ENCODE assay signal across 26 cellular contexts in genomic region chr16:66810391-66810790, GRCh38. TPM values are rescaled to one million over a fixed set of nuclear protein-coding genes. Genes with fewer than 3 reads are reported as not detected.
DNase-seq lines count a peak whose midpoint lies in the region; ATAC-seq, FAIRE-seq and TF ChIP-seq lines count a peak whose summit lies in the region.
"Had no signal": no experiment of that assay in that cellular context is flagged by ENCODE, and none has a peak within 500 bp of the region (broad histone marks: within the 10 kb centered on the region; RNA-seq: fewer than 3 reads in every experiment).

No MANE protein-coding gene starts in this region.

- peak; percentile 14 for DNase-seq in NCI-H82 (lab: John Stamatoyannopoulos, UW)
- no peak for DNase-seq in NCI-H82 treated with DMSO at 0.1 percent for 48 hours (lab: John Stamatoyannopoulos, UW; ENCODE audit: unreplicated experiment)
- no peak for DNase-seq in HepG2 (ENCODE audit: low spot score)
- DNase-seq in right lobe of liver: no peak
- peak; percentile 18 to 61 for DNase-seq in foreskin keratinocyte
- DNase-seq in HCEC 1CT: no peak
- DNase-seq in GM03348 (ENCODE audit: low spot score): no peak
- DNase-seq: CD4-positive, alpha-beta T cell; DMS153; GDM1; H9; Kasumi-1; MM.1S; NCI-H1092; NCI-H1436 treated with DMSO at 0.1 percent for 48 hours; NCI-H2029 treated with DMSO at 0.1 percent for 48 hours; NCI-H510A; NCI-H748 treated with DMSO at 0.1 percent for 48 hours; PC-3; RPMI8226 had no signal

- no peaks in the 10 kb centered on the region for H3K79me2 ChIP-seq in HepG2 (ENCODE audit: insufficient read depth, low read length)

- ATAC-seq in HepG2 (peak; percentile 51; the same call in 2 of the 3 replicates), right lobe of liver (no peak), foreskin keratinocyte (peak; percentile 64)
- ATAC-seq: PC-3 had no signal

- intact Hi-C loops in HepG2 (cut with micrococcal nuclease; ENCODE audit: unreplicated experiment) (no loop called here), right lobe of liver (cut with DNase I) (no loop called here)

- TF ChIP-seq CTCF in HepG2 (CRISPR knock-in tag; IDR thresholded peaks at IDR 0.05): no peak
- no peak for TF ChIP-seq CTCF in right lobe of liver (IDR thresholded peaks at IDR 0.05)
- peak; percentile 18 for TF ChIP-seq CTCF in foreskin keratinocyte (conservative IDR thresholded peaks at IDR 0.05)

- TF ChIP-seq POLR2A in HepG2 (IDR thresholded peaks at IDR 0.05; ENCODE audit: insufficient read depth in 1 of 2, low read depth in 2 of 2, low read length in 2 of 2) (no peak), right lobe of liver (IDR thresholded peaks at IDR 0.05) (no peak)

- H3K9me3 ChIP-seq in HepG2 (ENCODE audit: low read length) (no peaks in the 10 kb centered on the region), right lobe of liver (no peaks in the 10 kb centered on the region)
- H3K9me3 ChIP-seq: SJSA1 had no signal

- no peak for FAIRE-seq in HepG2 (lab: Jason Lieb, UNC)

- CTCF ChIA-PET in HepG2 (lab: Yijun Ruan, JAX; ENCODE audit: low intra/inter-chr PET ratio, low total read pairs): no interaction called here

- no peak overlapping the region for H3K4me2 ChIP-seq in HepG2 (ENCODE audit: low read depth, low read length)

- H3K4me3 ChIP-seq in HepG2 (replicated peaks in 1 of 3; ENCODE audit: insufficient read depth in 1 of 3, low read depth in 2 of 3, low read length in 3 of 3) (no peak overlapping the region), right lobe of liver (no peak overlapping the region)
- H3K4me3 ChIP-seq: SJSA1 had no signal

- H3K27ac ChIP-seq in HepG2 (ENCODE audit: extremely low read length, insufficient read depth, low read length): no peak overlapping the region
- no peak overlapping the region for H3K27ac ChIP-seq in right lobe of liver
- no peak overlapping the region for H3K27ac ChIP-seq in foreskin keratinocyte
- H3K27ac ChIP-seq: SJSA1 had no signal

- H3K36me3 ChIP-seq in HepG2 (replicated peaks in 1 of 2; ENCODE audit: control insufficient read depth in 1 of 2, insufficient read depth in 2 of 2, low read length in 2 of 2) (peaks cover 14 to 53% of the 10 kb centered on the region in 2 experiments), right lobe of liver (peaks cover 0 to 62% (median 7%) of the 10 kb centered on the region in 4 donors)

- H4K20me1 ChIP-seq in HepG2 (ENCODE audit: insufficient read depth, low read length): no peaks in the 10 kb centered on the region

- H3K27me3 ChIP-seq in HepG2 (ENCODE audit: control insufficient read depth in 1 of 2, insufficient read depth in 2 of 2, low read length in 2 of 2): no peaks in the 10 kb centered on the region
- no peaks in the 10 kb centered on the region for H3K27me3 ChIP-seq in right lobe of liver
- no peaks in the 10 kb centered on the region for H3K27me3 ChIP-seq in foreskin keratinocyte
- H3K27me3 ChIP-seq: SJSA1 had no signal

- no peak for TF ChIP-seq RAD21 in HepG2 (CRISPR knock-in tag; IDR thresholded peaks at IDR 0.05)

- in situ Hi-C loops in HepG2 (cut with HindIII; ENCODE audit: extremely low pct_ligation_motif_present, low pct_unique_long_range_greater_than_20kb): no loop called here

- no peaks in the 10 kb centered on the region for H3K4me1 ChIP-seq in HepG2 (ENCODE audit: insufficient read depth, low read length)
- H3K4me1 ChIP-seq in right lobe of liver: no peaks in the 10 kb centered on the region
- H3K4me1 ChIP-seq in foreskin keratinocyte: no peaks in the 10 kb centered on the region
- H3K4me1 ChIP-seq: SJSA1 had no signal

- no TSS peak for BruUV-seq in HepG2 (replicated peaks; lab: Mats Ljungman, UMichigan)

- H2AFZ ChIP-seq in HepG2 (ENCODE audit: low read length): no peak overlapping the region

- no peak for TF ChIP-seq EP300 in HepG2 (IDR thresholded peaks at IDR 0.05; ENCODE audit: low read depth in 2 of 2, low read length in 2 of 2)
- no peak for TF ChIP-seq EP300 in HepG2 (CRISPR knock-in tag; IDR thresholded peaks at IDR 0.05; ENCODE audit: borderline replicate concordance)

- H3K9ac ChIP-seq in HepG2 (ENCODE audit: insufficient read depth, low read depth, low read length): no peak overlapping the region

- 99% methylated on average over 4 of the region's 4 CpGs for WGBS in HepG2 (ENCODE audit: low lambda C conversion rate)
- 94% methylated on average over 4 of the region's 4 CpGs for WGBS in right lobe of liver (ENCODE audit: insufficient coverage, low coverage, low lambda C conversion rate, missing lambda C conversion rate)

- POLR2A ChIA-PET in HepG2 (lab: Yijun Ruan, JAX): no interaction called here

RNA-seq across cellular contexts. Expression of gene TERB1, which starts 9.0 kb away (rescaled TPM):
- total RNA-seq in HepG2 (2016; rRNA removed; fragmentation: Illumina TruSeq; extraction: Trizol) (not detected in 2 replicates), right lobe of liver (not detected), foreskin keratinocyte (0.04 TPM in 1 of 2 replicates, not detected in the other)
- not detected in 2 replicates for total RNA-seq in HepG2 (2016; cell fraction: cytosol; rRNA removed; fragmentation: Illumina TruSeq; extraction: Trizol; ENCODE audit: low read depth)
- not detected in 2 replicates for total RNA-seq in HepG2 (2016; cell fraction: insoluble cytoplasmic fraction; rRNA removed; fragmentation: Illumina TruSeq; extraction: Trizol)
- 0.09 and 0.10 TPM in 2 replicates for total RNA-seq in HepG2 (2016; cell fraction: membrane; rRNA removed; fragmentation: Illumina TruSeq; extraction: Trizol)
- not detected in 2 replicates for total RNA-seq in HepG2 (2016; cell fraction: nucleus; rRNA removed; fragmentation: Illumina TruSeq; extraction: Trizol)
- polyA plus RNA-seq in HepG2 (2011; rRNA removed) (not detected in 2 replicates), foreskin keratinocyte (not detected in 2 replicates)
- polyA plus RNA-seq in HepG2 (2011; cell fraction: cytosol; rRNA removed): not detected in 2 replicates
- not detected in 2 replicates for polyA plus RNA-seq in HepG2 (2011; cell fraction: nucleus; rRNA removed)
- not detected in 2 replicates for polyA plus RNA-seq in HepG2 (2012)
- polyA plus RNA-seq in HepG2 (2016; cell fraction: cytosol; fragmentation: Illumina TruSeq; extraction: Trizol; ENCODE audit: low read depth): not detected in 2 replicates
- not detected in 2 replicates for polyA plus RNA-seq in HepG2 (2016; cell fraction: insoluble cytoplasmic fraction; fragmentation: Illumina TruSeq; extraction: Trizol; ENCODE audit: low read depth)
- not detected in 2 replicates for polyA plus RNA-seq in HepG2 (2016; cell fraction: membrane; fragmentation: Illumina TruSeq; extraction: Trizol; ENCODE audit: low read depth)
- polyA plus RNA-seq in HepG2 (2016; cell fraction: nucleus; fragmentation: Illumina TruSeq; extraction: Trizol; ENCODE audit: insufficient read depth, low read depth): not detected in 2 replicates
- polyA minus RNA-seq in HepG2 (2011; rRNA and poly(A)+ RNA removed; ENCODE audit: low replicate concordance): not detected in 2 replicates
- not detected in 2 replicates for polyA minus RNA-seq in HepG2 (2011; cell fraction: cytosol; rRNA and poly(A)+ RNA removed)
- not detected in 2 replicates for polyA minus RNA-seq in HepG2 (2011; cell fraction: nucleus; rRNA and poly(A)+ RNA removed)
- total RNA-seq: A172, H9, HT1080, PC-3 had no signal
- polyA plus RNA-seq: BJ, IgD-negative memory B cell had no signal

RNA-seq across cellular contexts. Expression of gene NAE1, which starts 20.4 kb away (rescaled TPM):
- total RNA-seq in HepG2 (2016; rRNA removed; fragmentation: Illumina TruSeq; extraction: Trizol) (206 and 279 TPM in 2 replicates), right lobe of liver (10 to 100 TPM; 16.4 to 22.7 (median 20.2) TPM), foreskin keratinocyte (102 and 104 TPM in 2 replicates)
- 93.3 and 103 TPM in 2 replicates for total RNA-seq in HepG2 (2016; cell fraction: cytosol; rRNA removed; fragmentation: Illumina TruSeq; extraction: Trizol; ENCODE audit: low read depth)
- 210 and 281 TPM in 2 replicates for total RNA-seq in HepG2 (2016; cell fraction: insoluble cytoplasmic fraction; rRNA removed; fragmentation: Illumina TruSeq; extraction: Trizol)
- 146 and 147 TPM in 2 replicates for total RNA-seq in HepG2 (2016; cell fraction: membrane; rRNA removed; fragmentation: Illumina TruSeq; extraction: Trizol)
- 127 and 139 TPM in 2 replicates for total RNA-seq in HepG2 (2016; cell fraction: nucleus; rRNA removed; fragmentation: Illumina TruSeq; extraction: Trizol)
- polyA plus RNA-seq in HepG2 (2011; rRNA removed) (68.2 and 95.7 TPM in 2 replicates), foreskin keratinocyte (77.9 and 83.0 TPM in 2 replicates)
- 27.0 and 39.4 TPM in 2 replicates for polyA plus RNA-seq in HepG2 (2011; cell fraction: cytosol; rRNA removed)
- polyA plus RNA-seq in HepG2 (2011; cell fraction: nucleus; rRNA removed): 79.6 and 104 TPM in 2 replicates
- 71.6 and 101 TPM in 2 replicates for polyA plus RNA-seq in HepG2 (2012)
- 66.8 and 90.6 TPM in 2 replicates for polyA plus RNA-seq in HepG2 (2016; cell fraction: cytosol; fragmentation: Illumina TruSeq; extraction: Trizol; ENCODE audit: low read depth)
- polyA plus RNA-seq in HepG2 (2016; cell fraction: insoluble cytoplasmic fraction; fragmentation: Illumina TruSeq; extraction: Trizol; ENCODE audit: low read depth): 229 TPM in 2 replicates
- 102 and 113 TPM in 2 replicates for polyA plus RNA-seq in HepG2 (2016; cell fraction: membrane; fragmentation: Illumina TruSeq; extraction: Trizol; ENCODE audit: low read depth)
- polyA plus RNA-seq in HepG2 (2016; cell fraction: nucleus; fragmentation: Illumina TruSeq; extraction: Trizol; ENCODE audit: insufficient read depth, low read depth): 156 and 166 TPM in 2 replicates
- 14.2 and 16.7 TPM in 2 replicates for polyA minus RNA-seq in HepG2 (2011; rRNA and poly(A)+ RNA removed; ENCODE audit: low replicate concordance)
- polyA minus RNA-seq in HepG2 (2011; cell fraction: cytosol; rRNA and poly(A)+ RNA removed): 26.9 and 31.3 TPM in 2 replicates
- polyA minus RNA-seq in HepG2 (2011; cell fraction: nucleus; rRNA and poly(A)+ RNA removed): 96.7 and 111 TPM in 2 replicates

RNA-seq across cellular contexts. Expression of gene CA7, which starts 33.8 kb away (rescaled TPM):
- total RNA-seq in HepG2 (2016; rRNA removed; fragmentation: Illumina TruSeq; extraction: Trizol): not detected in 2 replicates
- total RNA-seq in HepG2 (2016; cell fraction: cytosol; rRNA removed; fragmentation: Illumina TruSeq; extraction: Trizol; ENCODE audit: low read depth): not detected in 2 replicates
- total RNA-seq in HepG2 (2016; cell fraction: insoluble cytoplasmic fraction; rRNA removed; fragmentation: Illumina TruSeq; extraction: Trizol): not detected in 2 replicates
- not detected in 2 replicates for total RNA-seq in HepG2 (2016; cell fraction: membrane; rRNA removed; fragmentation: Illumina TruSeq; extraction: Trizol)
- total RNA-seq in HepG2 (2016; cell fraction: nucleus; rRNA removed; fragmentation: Illumina TruSeq; extraction: Trizol): not detected in 2 replicates
- not detected in 2 replicates for polyA plus RNA-seq in HepG2 (2011; rRNA removed)
- 0.03 TPM in 1 of 2 replicates, not detected in the other for polyA plus RNA-seq in HepG2 (2011; cell fraction: cytosol; rRNA removed)
- polyA plus RNA-seq in HepG2 (2011; cell fraction: nucleus; rRNA removed): not detected in 2 replicates
- not detected in 2 replicates for polyA plus RNA-seq in HepG2 (2012)
- 0.07 TPM in 1 of 2 replicates, not detected in the other for polyA plus RNA-seq in HepG2 (2016; cell fraction: cytosol; fragmentation: Illumina TruSeq; extraction: Trizol; ENCODE audit: low read depth)
- polyA plus RNA-seq in HepG2 (2016; cell fraction: insoluble cytoplasmic fraction; fragmentation: Illumina TruSeq; extraction: Trizol; ENCODE audit: low read depth): not detected in 2 replicates
- not detected in 2 replicates for polyA plus RNA-seq in HepG2 (2016; cell fraction: membrane; fragmentation: Illumina TruSeq; extraction: Trizol; ENCODE audit: low read depth)
- polyA plus RNA-seq in HepG2 (2016; cell fraction: nucleus; fragmentation: Illumina TruSeq; extraction: Trizol; ENCODE audit: insufficient read depth, low read depth): not detected in 2 replicates
- not detected in 2 replicates for polyA minus RNA-seq in HepG2 (2011; rRNA and poly(A)+ RNA removed; ENCODE audit: low replicate concordance)
- polyA minus RNA-seq in HepG2 (2011; cell fraction: cytosol; rRNA and poly(A)+ RNA removed): not detected in 2 replicates
- not detected in 2 replicates for polyA minus RNA-seq in HepG2 (2011; cell fraction: nucleus; rRNA and poly(A)+ RNA removed)
- total RNA-seq in right lobe of liver: not detected
- total RNA-seq in foreskin keratinocyte: not detected in 2 replicates
- polyA plus RNA-seq in foreskin keratinocyte: not detected in 2 replicates
- total RNA-seq: A172; CD4-positive, alpha-beta T cell; Daoy; HT1080; PC-3; SJSA1 had no signal
- polyA plus RNA-seq: BJ, IgD-negative memory B cell had no signal

RNA-seq across cellular contexts. Expression of gene DYNC1LI2, which starts 59.0 kb away (rescaled TPM):
- total RNA-seq in HepG2 (2016; rRNA removed; fragmentation: Illumina TruSeq; extraction: Trizol) (107 and 135 TPM in 2 replicates), right lobe of liver (10 to 100 TPM; 30.5 to 44.1 (median 37.9) TPM), foreskin keratinocyte (61.7 and 69.7 TPM in 2 replicates)
- 18.2 and 20.0 TPM in 2 replicates for total RNA-seq in HepG2 (2016; cell fraction: cytosol; rRNA removed; fragmentation: Illumina TruSeq; extraction: Trizol; ENCODE audit: low read depth)
- total RNA-seq in HepG2 (2016; cell fraction: insoluble cytoplasmic fraction; rRNA removed; fragmentation: Illumina TruSeq; extraction: Trizol): 109 and 139 TPM in 2 replicates
- 25.6 and 31.6 TPM in 2 replicates for total RNA-seq in HepG2 (2016; cell fraction: membrane; rRNA removed; fragmentation: Illumina TruSeq; extraction: Trizol)
- total RNA-seq in HepG2 (2016; cell fraction: nucleus; rRNA removed; fragmentation: Illumina TruSeq; extraction: Trizol): 194 and 230 TPM in 2 replicates
- polyA plus RNA-seq in HepG2 (2011; rRNA removed) (65.5 and 67.7 TPM in 2 replicates), foreskin keratinocyte (18.1 and 19.5 TPM in 2 replicates)
- 30.2 and 40.7 TPM in 2 replicates for polyA plus RNA-seq in HepG2 (2011; cell fraction: cytosol; rRNA removed)
- polyA plus RNA-seq in HepG2 (2011; cell fraction: nucleus; rRNA removed): 210 and 219 TPM in 2 replicates
- 57.1 and 65.5 TPM in 2 replicates for polyA plus RNA-seq in HepG2 (2012)
- polyA plus RNA-seq in HepG2 (2016; cell fraction: cytosol; fragmentation: Illumina TruSeq; extraction: Trizol; ENCODE audit: low read depth): 3.3 and 3.7 TPM in 2 replicates
- polyA plus RNA-seq in HepG2 (2016; cell fraction: insoluble cytoplasmic fraction; fragmentation: Illumina TruSeq; extraction: Trizol; ENCODE audit: low read depth): 68.8 and 69.0 TPM in 2 replicates
- 9.8 and 12.1 TPM in 2 replicates for polyA plus RNA-seq in HepG2 (2016; cell fraction: membrane; fragmentation: Illumina TruSeq; extraction: Trizol; ENCODE audit: low read depth)
- 329 and 373 TPM in 2 replicates for polyA plus RNA-seq in HepG2 (2016; cell fraction: nucleus; fragmentation: Illumina TruSeq; extraction: Trizol; ENCODE audit: insufficient read depth, low read depth)
- 51.3 and 78.2 TPM in 2 replicates for polyA minus RNA-seq in HepG2 (2011; rRNA and poly(A)+ RNA removed; ENCODE audit: low replicate concordance)
- polyA minus RNA-seq in HepG2 (2011; cell fraction: cytosol; rRNA and poly(A)+ RNA removed): 27.4 and 28.7 TPM in 2 replicates
- polyA minus RNA-seq in HepG2 (2011; cell fraction: nucleus; rRNA and poly(A)+ RNA removed): 169 and 176 TPM in 2 replicates

Comparison
In these comparisons a context has a peak if more than half of its experiments do, and no peak if none do; other contexts are left out.
1. DNase-seq: peak in NCI-H82 (single experiment) and foreskin keratinocyte (2 of 2); none in NCI-H82 treated with DMSO at 0.1 percent for 48 hours (single experiment), HepG2 (single experiment), right lobe of liver (0 of 3), HCEC 1CT (single experiment) and GM03348 (single experiment).
2. ATAC-seq: peak in HepG2 (single experiment) and foreskin keratinocyte (single experiment); none in right lobe of liver (0 of 4).